ENCODE assay signal across 1 cellular context in genomic region chr9:20625003-20625349, GRCh38.
TF ChIP-seq lines count a peak whose summit lies in the region.

No MANE protein-coding gene starts in this region.

TF ChIP-seq in GM12878, 131 proteins besides CTCF, POLR2A, EP300 and RAD21:
- no peak for TF ChIP-seq NKRF (conservative IDR thresholded peaks at IDR 0.05)
- TF ChIP-seq RELB (IDR thresholded peaks at IDR 0.05; ENCODE audit: low read depth): 0 out of 2 replicates have a peak, but pooled peaks have one; percentile 2
- no peak for TF ChIP-seq PML (IDR thresholded peaks at IDR 0.05; ENCODE audit: low read length)
- TF ChIP-seq SMAD1 (IDR thresholded peaks at IDR 0.05; ENCODE audit: low read depth, partially characterized antibody): no peak
- TF ChIP-seq, protein P1, sequence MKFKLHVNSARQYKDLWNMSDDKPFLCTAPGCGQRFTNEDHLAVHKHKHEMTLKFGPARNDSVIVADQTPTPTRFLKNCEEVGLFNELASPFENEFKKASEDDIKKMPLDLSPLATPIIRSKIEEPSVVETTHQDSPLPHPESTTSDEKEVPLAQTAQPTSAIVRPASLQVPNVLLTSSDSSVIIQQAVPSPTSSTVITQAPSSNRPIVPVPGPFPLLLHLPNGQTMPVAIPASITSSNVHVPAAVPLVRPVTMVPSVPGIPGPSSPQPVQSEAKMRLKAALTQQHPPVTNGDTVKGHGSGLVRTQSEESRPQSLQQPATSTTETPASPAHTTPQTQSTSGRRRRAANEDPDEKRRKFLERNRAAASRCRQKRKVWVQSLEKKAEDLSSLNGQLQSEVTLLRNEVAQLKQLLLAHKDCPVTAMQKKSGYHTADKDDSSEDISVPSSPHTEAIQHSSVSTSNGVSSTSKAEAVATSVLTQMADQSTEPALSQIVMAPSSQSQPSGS (IDR thresholded peaks at IDR 0.05; ENCODE audit: low read length): peak; percentile 33; the same call in 1 of the 2 replicates
- TF ChIP-seq SP1 (IDR thresholded peaks at IDR 0.05; ENCODE audit: low read depth, low read length): no peak
- TF ChIP-seq MXI1 (IDR thresholded peaks at IDR 0.05; ENCODE audit: low read depth, low read length): 0 out of 2 replicates have a peak, but pooled peaks have one; percentile 2
- no peak for TF ChIP-seq ZSCAN29 (IDR thresholded peaks at IDR 0.05)
- TF ChIP-seq, protein P2, sequence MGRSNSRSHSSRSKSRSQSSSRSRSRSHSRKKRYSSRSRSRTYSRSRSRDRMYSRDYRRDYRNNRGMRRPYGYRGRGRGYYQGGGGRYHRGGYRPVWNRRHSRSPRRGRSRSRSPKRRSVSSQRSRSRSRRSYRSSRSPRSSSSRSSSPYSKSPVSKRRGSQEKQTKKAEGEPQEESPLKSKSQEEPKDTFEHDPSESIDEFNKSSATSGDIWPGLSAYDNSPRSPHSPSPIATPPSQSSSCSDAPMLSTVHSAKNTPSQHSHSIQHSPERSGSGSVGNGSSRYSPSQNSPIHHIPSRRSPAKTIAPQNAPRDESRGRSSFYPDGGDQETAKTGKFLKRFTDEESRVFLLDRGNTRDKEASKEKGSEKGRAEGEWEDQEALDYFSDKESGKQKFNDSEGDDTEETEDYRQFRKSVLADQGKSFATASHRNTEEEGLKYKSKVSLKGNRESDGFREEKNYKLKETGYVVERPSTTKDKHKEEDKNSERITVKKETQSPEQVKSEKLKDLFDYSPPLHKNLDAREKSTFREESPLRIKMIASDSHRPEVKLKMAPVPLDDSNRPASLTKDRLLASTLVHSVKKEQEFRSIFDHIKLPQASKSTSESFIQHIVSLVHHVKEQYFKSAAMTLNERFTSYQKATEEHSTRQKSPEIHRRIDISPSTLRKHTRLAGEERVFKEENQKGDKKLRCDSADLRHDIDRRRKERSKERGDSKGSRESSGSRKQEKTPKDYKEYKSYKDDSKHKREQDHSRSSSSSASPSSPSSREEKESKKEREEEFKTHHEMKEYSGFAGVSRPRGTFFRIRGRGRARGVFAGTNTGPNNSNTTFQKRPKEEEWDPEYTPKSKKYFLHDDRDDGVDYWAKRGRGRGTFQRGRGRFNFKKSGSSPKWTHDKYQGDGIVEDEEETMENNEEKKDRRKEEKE (IDR thresholded peaks at IDR 0.05): no peak
- TF ChIP-seq, protein P3, sequence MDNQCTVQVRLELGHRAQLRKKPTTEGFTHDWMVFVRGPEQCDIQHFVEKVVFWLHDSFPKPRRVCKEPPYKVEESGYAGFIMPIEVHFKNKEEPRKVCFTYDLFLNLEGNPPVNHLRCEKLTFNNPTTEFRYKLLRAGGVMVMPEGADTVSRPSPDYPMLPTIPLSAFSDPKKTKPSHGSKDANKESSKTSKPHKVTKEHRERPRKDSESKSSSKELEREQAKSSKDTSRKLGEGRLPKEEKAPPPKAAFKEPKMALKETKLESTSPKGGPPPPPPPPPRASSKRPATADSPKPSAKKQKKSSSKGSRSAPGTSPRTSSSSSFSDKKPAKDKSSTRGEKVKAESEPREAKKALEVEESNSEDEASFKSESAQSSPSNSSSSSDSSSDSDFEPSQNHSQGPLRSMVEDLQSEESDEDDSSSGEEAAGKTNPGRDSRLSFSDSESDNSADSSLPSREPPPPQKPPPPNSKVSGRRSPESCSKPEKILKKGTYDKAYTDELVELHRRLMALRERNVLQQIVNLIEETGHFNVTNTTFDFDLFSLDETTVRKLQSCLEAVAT (IDR thresholded peaks at IDR 0.05): peak; percentile 51; the same call in 1 of the 2 replicates
TF ChIP-seq in GM12878: peak in this region for 4.
